In genomic region chr13:113210834-113211233, GRCh38 we compare ENCODE assay signal across 12 cellular contexts. TPM values are rescaled to one million over a fixed set of nuclear protein-coding genes. Genes with fewer than 3 reads are reported as not detected.
DNase-seq lines count a peak whose midpoint lies in the region; ATAC-seq and TF ChIP-seq lines count a peak whose summit lies in the region.
"Had no signal": no experiment of that assay in that cellular context is flagged by ENCODE, and none has a peak within 500 bp of the region (broad histone marks: within the 10 kb centered on the region; RNA-seq: fewer than 3 reads in every experiment).

No MANE protein-coding gene starts in this region.

- H3K9ac ChIP-seq in PC-3 (ENCODE audit: low read length), result peak overlapping the region; percentile 99

- H3K79me2 ChIP-seq in PC-3 (ENCODE audit: low read length), result peaks cover 87% of the 10 kb centered on the region

- peaks cover 23% of the 10 kb centered on the region for H3K36me3 Mint-ChIP-seq in activated naive CD4-positive, alpha-beta T cell treated with anti-CD3 and anti-CD28 coated beads for 36 hours (ENCODE audit: low read depth)
- peaks cover 35% of the 10 kb centered on the region for H3K36me3 Mint-ChIP-seq in stimulated activated effector memory CD8-positive, alpha-beta T cell treated with anti-CD3 and anti-CD28 coated beads, Interleukin-12 subunit alpha, Interleukin-12 subunit beta, amount 100 ng/mL, for 72 hours

- no peaks in the 10 kb centered on the region for H3K9me3 Mint-ChIP-seq in activated naive CD4-positive, alpha-beta T cell treated with anti-CD3 and anti-CD28 coated beads for 36 hours
- H3K9me3 Mint-ChIP-seq in stimulated activated effector memory CD8-positive, alpha-beta T cell treated with anti-CD3 and anti-CD28 coated beads, Interleukin-12 subunit alpha, Interleukin-12 subunit beta, amount 100 ng/mL, for 72 hours, result no peaks in the 10 kb centered on the region

- H3K36me3 ChIP-seq in PC-3 (ENCODE audit: low read depth, low read length), result peaks cover 13% of the 10 kb centered on the region

- peak overlapping the region; percentile 90 for H3K4me3 ChIP-seq in PC-3 (ENCODE audit: low read length)
- peak overlapping the region; percentile 96 for H3K4me3 ChIP-seq in epithelial cell of proximal tubule (ENCODE audit: low read depth, low read length)

- TSS peak; percentile 49 for BruUV-seq in PC-3 (replicated peaks; lab: Mats Ljungman, UMichigan)

- CTCF ChIA-PET in activated naive CD4-positive, alpha-beta T cell treated with anti-CD3 and anti-CD28 coated beads for 36 hours (lab: Charles Lee), result no interaction called here
- CTCF ChIA-PET in PC-3 (lab: Charles Lee), result no interaction called here

- no peaks in the 10 kb centered on the region for H3K27me3 ChIP-seq in PC-3 (ENCODE audit: low read length)

- H2AFZ ChIP-seq in PC-3 (ENCODE audit: low read length), result no peak overlapping the region

- H3K4me2 ChIP-seq in PC-3 (ENCODE audit: low read length), result peak overlapping the region; percentile 97

- intact Hi-C loops in activated naive CD4-positive, alpha-beta T cell treated with anti-CD3 and anti-CD28 coated beads for 36 hours (cut with micrococcal nuclease), result no loop called here
- intact Hi-C loops in PC-3 (cut with micrococcal nuclease), result loop anchor here (10.0 kb wide), 1 partner anchor 176 kb away; no protein-coding TSS in a partner anchor

- no peak for DNase-seq in activated naive CD4-positive, alpha-beta T cell treated with anti-CD3 and anti-CD28 coated beads for 36 hours
- DNase-seq in activated naive CD4-positive, alpha-beta T cell (lab: John Stamatoyannopoulos, UW), result no peak
- DNase-seq in PC-3, result no peak
- no peak for DNase-seq in epithelial cell of proximal tubule (ENCODE audit: low read depth)
- no peak for DNase-seq in stimulated activated effector memory CD8-positive, alpha-beta T cell treated with anti-CD3 and anti-CD28 coated beads, Interleukin-12 subunit alpha, Interleukin-12 subunit beta, amount 100 ng/mL, for 72 hours (ENCODE audit: low spot score in 2 of 2)
- DNase-seq in stimulated activated naive CD4-positive, alpha-beta T cell (lab: John Stamatoyannopoulos, UW), result no peak
- no peak for DNase-seq in NCI-H1694 (lab: John Stamatoyannopoulos, UW)
- DNase-seq in COR-L47 (lab: John Stamatoyannopoulos, UW), result no peak
- DNase-seq: effector CD8-positive, alpha-beta T cell; substantia nigra had no signal

- H3K27ac Mint-ChIP-seq in activated naive CD4-positive, alpha-beta T cell treated with anti-CD3 and anti-CD28 coated beads for 36 hours, result peak overlapping the region; percentile 36
- no peak overlapping the region for H3K27ac Mint-ChIP-seq in stimulated activated effector memory CD8-positive, alpha-beta T cell treated with anti-CD3 and anti-CD28 coated beads, Interleukin-12 subunit alpha, Interleukin-12 subunit beta, amount 100 ng/mL, for 72 hours

- H3K4me3 Mint-ChIP-seq in activated naive CD4-positive, alpha-beta T cell treated with anti-CD3 and anti-CD28 coated beads for 36 hours, result peak overlapping the region; percentile 72
- peak overlapping the region; percentile 64 for H3K4me3 Mint-ChIP-seq in stimulated activated effector memory CD8-positive, alpha-beta T cell treated with anti-CD3 and anti-CD28 coated beads, Interleukin-12 subunit alpha, Interleukin-12 subunit beta, amount 100 ng/mL, for 72 hours

- H4K20me1 ChIP-seq in PC-3 (ENCODE audit: low read length), result peaks cover 33% of the 10 kb centered on the region

- peaks cover 38% of the 10 kb centered on the region for H3K4me1 Mint-ChIP-seq in activated naive CD4-positive, alpha-beta T cell treated with anti-CD3 and anti-CD28 coated beads for 36 hours (ENCODE audit: low read depth)
- peaks cover 37% of the 10 kb centered on the region for H3K4me1 Mint-ChIP-seq in stimulated activated effector memory CD8-positive, alpha-beta T cell treated with anti-CD3 and anti-CD28 coated beads, Interleukin-12 subunit alpha, Interleukin-12 subunit beta, amount 100 ng/mL, for 72 hours

- H3K4me1 ChIP-seq in PC-3 (ENCODE audit: insufficient read depth, low read length), result peaks cover 33% of the 10 kb centered on the region

- ATAC-seq in PC-3, result no peak
- ATAC-seq in stimulated activated effector memory CD8-positive, alpha-beta T cell treated with anti-CD3 and anti-CD28 coated beads, Interleukin-12 subunit alpha, Interleukin-12 subunit beta, amount 100 ng/mL, for 72 hours, result no peak

- POLR2A ChIA-PET in PC-3 (lab: Charles Lee; ENCODE audit: unreplicated experiment), result no interaction called here

- H3K9me3 ChIP-seq in PC-3 (ENCODE audit: low read length), result no peaks in the 10 kb centered on the region

- no peaks in the 10 kb centered on the region for H3K27me3 Mint-ChIP-seq in activated naive CD4-positive, alpha-beta T cell treated with anti-CD3 and anti-CD28 coated beads for 36 hours (ENCODE audit: low read depth)

- no peak overlapping the region for H3K27ac ChIP-seq in PC-3 (ENCODE audit: low read length)

- no peaks in the 10 kb centered on the region for H3K9me2 ChIP-seq in PC-3 (replicated peaks; ENCODE audit: low read length)

- TF ChIP-seq CTCF in PC-3 (conservative IDR thresholded peaks at IDR 0.05; ENCODE audit: low read depth, low read length) (no peak), epithelial cell of proximal tubule (conservative IDR thresholded peaks at IDR 0.05; ENCODE audit: low read depth, low read length) (no peak)

- no peaks in the 10 kb centered on the region for H3F3A ChIP-seq in PC-3 (ENCODE audit: low read length, unreplicated experiment)

RNA-seq across cellular contexts. Expression of gene CUL4A, which starts 1.4 kb away (rescaled TPM):
- total RNA-seq in activated naive CD4-positive, alpha-beta T cell treated with anti-CD3 and anti-CD28 coated beads for 36 hours, result 10 to 100 TPM; 58.9 to 59.4 TPM
- total RNA-seq in PC-3 (2014; rRNA removed) (82.4 and 88.7 TPM in 2 replicates), epithelial cell of proximal tubule (57.9 and 139 TPM in 2 replicates)

RNA-seq across cellular contexts. Expression of gene PCID2, which starts 2.4 kb away (rescaled TPM):
- total RNA-seq in activated naive CD4-positive, alpha-beta T cell treated with anti-CD3 and anti-CD28 coated beads for 36 hours, result 10 to 100 TPM; 63.5 to 67.1 TPM
- total RNA-seq in PC-3 (2014; rRNA removed) (35.1 and 39.4 TPM in 2 replicates), epithelial cell of proximal tubule (40.9 and 56.2 TPM in 2 replicates)

RNA-seq across cellular contexts. Expression of gene PROZ, which starts 52.4 kb away (rescaled TPM):
- not detected for total RNA-seq in activated naive CD4-positive, alpha-beta T cell treated with anti-CD3 and anti-CD28 coated beads for 36 hours
- total RNA-seq in PC-3 (2014; rRNA removed), result not detected in 2 replicates
- not detected in 2 replicates for total RNA-seq in epithelial cell of proximal tubule
- total RNA-seq: Daoy, omental fat pad had no signal
